In the genomic region with DNA sequence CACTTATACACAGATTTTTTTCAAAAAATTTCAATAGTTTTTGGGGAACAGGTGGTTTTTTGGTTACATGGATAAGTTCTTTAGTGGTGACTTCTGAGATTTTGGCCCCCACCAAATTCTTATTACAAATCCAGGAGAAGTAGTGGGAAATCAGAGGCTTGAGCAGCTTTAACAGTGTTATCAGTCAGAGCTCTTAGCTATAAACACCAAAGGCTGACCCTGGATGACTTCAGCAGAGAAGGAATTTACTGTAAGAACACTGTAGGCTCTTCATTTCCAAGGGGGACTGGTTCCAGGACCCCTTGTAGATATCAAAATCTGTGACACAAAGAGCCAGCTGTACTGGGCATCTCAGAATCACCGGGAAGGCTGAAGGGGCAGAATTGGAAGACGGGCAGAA, we compare ENCODE assay signal across 19 cellular contexts.
"Had no signal": no experiment of that assay in that cellular context is flagged by ENCODE, and none has a peak within 500 bp of the region (broad histone marks: within the 10 kb centered on the region; RNA-seq: fewer than 3 reads in every experiment).

No MANE protein-coding gene starts in this region.

- H3K27me3 ChIP-seq: ascending aorta, dorsolateral prefrontal cortex, left lung, tibial nerve, vagina had no signal

- H3K4me1 ChIP-seq: ascending aorta had no signal

- ATAC-seq: activated CD4-positive, CD25-positive, alpha-beta regulatory T cell treated with anti-CD3 and anti-CD28 coated beads, Interleukin-2, amount 50 U/mL, for 24 hours; activated naive CD8-positive, alpha-beta T cell treated with anti-CD3 and anti-CD28 coated beads, Interleukin-2, amount 50 U/mL, for 24 hours; left lung; natural killer cell treated with Interleukin-12 subunit alpha and Interleukin-12 subunit beta and Interleukin-15 and Interleukin-18, amount 100 ng/mL, for 72 hours had no signal

- DNase-seq: activated naive CD4-positive, alpha-beta T cell treated with Interleukin-2 at 50 U/mL for 16 hours; activated naive CD8-positive, alpha-beta T cell treated with anti-CD3 and anti-CD28 coated beads, Interleukin-2, amount 50 U/mL, for 24 hours; activated T-cell treated with anti-CD3 and anti-CD28 coated beads for 4 hours; dorsolateral prefrontal cortex; kidney; left lung; mammary epithelial cell; nucleus accumbens; posterior cingulate gyrus; stimulated activated CD4-positive, alpha-beta T cell treated with anti-CD3 and anti-CD28 coated beads, Interleukin-15, amount 100 ng/mL, for 24 hours; stimulated activated CD4-positive, alpha-beta T cell treated with anti-CD3 and anti-CD28 coated beads, Interleukin-4, amount 100 ng/mL, for 1 hour; stimulated activated naive CD4-positive, alpha-beta T cell treated with Interleukin-2 at 50 U/mL for 16 hours; substantia nigra had no signal

- H3K27ac Mint-ChIP-seq: activated naive CD8-positive, alpha-beta T cell treated with anti-CD3 and anti-CD28 coated beads, Interleukin-2, amount 50 U/mL, for 24 hours; T-helper 2 cell treated with Interferon-gamma antibody and Interleukin-4, amounts not matched to agents 5 μg/mL and 100 μg/mL, for 36 hours had no signal

- H3K27me3 Mint-ChIP-seq: activated naive CD8-positive, alpha-beta T cell treated with anti-CD3 and anti-CD28 coated beads, Interleukin-2, amount 50 U/mL, for 24 hours; natural killer cell treated with Interleukin-12 subunit alpha and Interleukin-12 subunit beta and Interleukin-15 and Interleukin-18, amount 100 ng/mL, for 72 hours had no signal

- H3K9me3 Mint-ChIP-seq: natural killer cell treated with Interleukin-12 subunit alpha and Interleukin-12 subunit beta and Interleukin-15 and Interleukin-18, amount 100 ng/mL, for 72 hours had no signal

- H3K27ac ChIP-seq: ascending aorta, dorsolateral prefrontal cortex, left lung, tibial nerve, vagina had no signal

- H3K9me3 ChIP-seq: left lung, vagina had no signal

- H3K4me3 ChIP-seq: ascending aorta, dorsolateral prefrontal cortex, left lung, tibial nerve, vagina had no signal

- H3K4me3 Mint-ChIP-seq: activated naive CD8-positive, alpha-beta T cell treated with anti-CD3 and anti-CD28 coated beads, Interleukin-2, amount 50 U/mL, for 24 hours; natural killer cell treated with Interleukin-12 subunit alpha and Interleukin-12 subunit beta and Interleukin-15 and Interleukin-18, amount 100 ng/mL, for 72 hours; T-helper 2 cell treated with Interferon-gamma antibody and Interleukin-4, amounts not matched to agents 5 μg/mL and 100 μg/mL, for 36 hours had no signal
